ENCODE assay signal across 8 cellular contexts in the genomic region with DNA sequence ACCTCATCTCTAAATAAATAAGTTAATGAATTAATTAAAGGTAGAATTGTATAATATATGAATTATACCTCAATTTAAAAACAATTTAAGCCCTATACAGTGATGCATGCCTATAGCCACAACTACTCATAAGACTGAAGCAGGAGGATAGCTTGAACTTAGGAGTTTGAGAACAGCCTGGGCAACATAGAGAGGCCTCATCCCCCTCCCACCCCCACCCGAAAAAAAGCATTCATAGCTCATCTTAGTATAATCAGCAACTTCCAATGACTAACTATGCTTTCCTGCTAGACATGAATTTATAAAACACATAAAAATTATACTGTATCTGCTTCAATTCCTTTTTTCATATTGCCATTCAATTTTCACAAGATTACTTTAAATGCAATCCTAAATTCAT. TPM values are rescaled to one million over a fixed set of nuclear protein-coding genes. Genes with fewer than 3 reads are reported as not detected.
DNase-seq lines count a peak whose midpoint lies in the region; ATAC-seq and TF ChIP-seq lines count a peak whose summit lies in the region.

No MANE protein-coding gene starts in this region.

- intact Hi-C loops in vagina (cut with DNase I) = no loop called here

- H3K27me3 Mint-ChIP-seq in activated naive CD4-positive, alpha-beta T cell treated with anti-CD3 and anti-CD28 coated beads, Interleukin-2, amount 10 ng/mL, durations not matched to agents 7 days and 5 days = no peaks in the 10 kb centered on the region

- no peak overlapping the region for H3K27ac Mint-ChIP-seq in activated naive CD4-positive, alpha-beta T cell treated with anti-CD3 and anti-CD28 coated beads, Interleukin-2, amount 10 ng/mL, durations not matched to agents 7 days and 5 days

- no peak for ATAC-seq in thoracic aorta (ENCODE audit: insufficient number of reproducible peaks, low FRiP score, low read depth)

- H3K4me1 ChIP-seq in iPS DF 6.9 (ENCODE audit: control insufficient read depth, insufficient read depth, low read length) (no peaks in the 10 kb centered on the region), thoracic aorta (ENCODE audit: control insufficient read depth in 1 of 2, low read depth in 2 of 2) (peaks cover 8 to 10% of the 10 kb centered on the region in 2 donors), vagina (peaks cover 21% of the 10 kb centered on the region)

- CTCF ChIA-PET in activated naive CD4-positive, alpha-beta T cell treated with anti-CD3 and anti-CD28 coated beads, Interleukin-2, amount 10 ng/mL, durations not matched to agents 7 days and 5 days (lab: Charles Lee) = interaction anchor here (0.6 to 1.8 kb wide), 4 partner anchors 10 to 288 kb away, joined by 3 to 9 read pairs (median 3); partner anchors contain the start of gene RPS3A

- WGBS in iPS DF 6.9 (ENCODE audit: insufficient coverage, insufficient read length) = no CpG with 5 or more reads among the region's 1 CpG

- H3K27me3 ChIP-seq in WERI-Rb-1 (ENCODE audit: insufficient read depth, low read depth, severe bottlenecking) (no peaks in the 10 kb centered on the region), iPS DF 6.9 (ENCODE audit: control insufficient read depth, insufficient read depth, low read length) (no peaks in the 10 kb centered on the region), thoracic aorta (replicated peaks; ENCODE audit: insufficient read depth) (no peaks in the 10 kb centered on the region), vagina (no peaks in the 10 kb centered on the region)

- H3K4me1 Mint-ChIP-seq in activated naive CD4-positive, alpha-beta T cell treated with anti-CD3 and anti-CD28 coated beads, Interleukin-2, amount 10 ng/mL, durations not matched to agents 7 days and 5 days = peaks cover 31% of the 10 kb centered on the region

- H3K4me3 ChIP-seq in WERI-Rb-1 (ENCODE audit: low read depth, low read length) = peak overlapping the region; percentile 92
- peak overlapping the region; percentile 19; the same call in 1 of the 2 replicates for H3K4me3 ChIP-seq in iPS DF 6.9 (ENCODE audit: low read length)
- H3K4me3 ChIP-seq in thoracic aorta = peak overlapping the region; percentile 85
- H3K4me3 ChIP-seq in vagina = peak overlapping the region in 1 of 2 donors; percentile 100

- TF ChIP-seq CTCF in WERI-Rb-1 (IDR thresholded peaks at IDR 0.05; ENCODE audit: low read depth, low read length) (no peak), thoracic aorta (IDR thresholded peaks at IDR 0.05) (no peak), vagina (IDR thresholded peaks at IDR 0.05) (no peak)

- peaks cover 10% of the 10 kb centered on the region for H3K36me3 Mint-ChIP-seq in activated naive CD4-positive, alpha-beta T cell treated with anti-CD3 and anti-CD28 coated beads, Interleukin-2, amount 10 ng/mL, durations not matched to agents 7 days and 5 days

- peak overlapping the region; percentile 100 for H3K4me3 Mint-ChIP-seq in activated naive CD4-positive, alpha-beta T cell treated with anti-CD3 and anti-CD28 coated beads, Interleukin-2, amount 10 ng/mL, durations not matched to agents 7 days and 5 days

- H3K36me3 ChIP-seq in WERI-Rb-1 (peaks cover 28% of the 10 kb centered on the region), iPS DF 6.9 (ENCODE audit: control insufficient read depth, insufficient read depth, low read length) (no peaks in the 10 kb centered on the region), thoracic aorta (no peaks in the 10 kb centered on the region), vagina (no peaks in the 10 kb centered on the region)

- no peak overlapping the region for H3K27ac ChIP-seq in WERI-Rb-1
- no peak overlapping the region for H3K27ac ChIP-seq in iPS DF 6.9 (ENCODE audit: low read length)
- H3K27ac ChIP-seq in thoracic aorta = no peak overlapping the region
- H3K27ac ChIP-seq in substantia nigra (ENCODE audit: low read depth, low read length, poor library complexity, severe bottlenecking) = no peak overlapping the region
- H3K27ac ChIP-seq in vagina = no peak overlapping the region

- no peak for DNase-seq in activated naive CD4-positive, alpha-beta T cell treated with anti-CD3 and anti-CD28 coated beads, Interleukin-2, amount 10 ng/mL, durations not matched to agents 7 days and 5 days
- DNase-seq in activated naive CD4-positive, alpha-beta T cell (lab: John Stamatoyannopoulos, UW) = no peak
- no peak for DNase-seq in WERI-Rb-1
- DNase-seq in iPS DF 6.9 (ENCODE audit: low read depth, low spot score) = no peak
- no peak for DNase-seq in thoracic aorta (ENCODE audit: low spot score)
- DNase-seq in substantia nigra (lab: John Stamatoyannopoulos, UW) = no peak
- no peak for DNase-seq in GM03348 (ENCODE audit: low spot score)
- no peak for DNase-seq in vagina (ENCODE audit: extremely low spot score in 2 of 2)

- H3K9me3 Mint-ChIP-seq in activated naive CD4-positive, alpha-beta T cell treated with anti-CD3 and anti-CD28 coated beads, Interleukin-2, amount 10 ng/mL, durations not matched to agents 7 days and 5 days = no peaks in the 10 kb centered on the region

- H3K9me3 ChIP-seq in WERI-Rb-1 (ENCODE audit: severe bottlenecking) = no peaks in the 10 kb centered on the region
- H3K9me3 ChIP-seq in iPS DF 6.9 (ENCODE audit: control insufficient read depth, insufficient read depth, low read length) = no peaks in the 10 kb centered on the region
- no peaks in the 10 kb centered on the region for H3K9me3 ChIP-seq in thoracic aorta
- no peaks in the 10 kb centered on the region for H3K9me3 ChIP-seq in vagina

- TF ChIP-seq POLR2A in vagina (IDR thresholded peaks at IDR 0.05) = no peak

RNA-seq across cellular contexts. Expression of gene LRBA, which starts 1.6 kb away (rescaled TPM):
- 10 to 100 TPM; 30.9 to 33.7 TPM for total RNA-seq in thoracic aorta
- total RNA-seq in vagina = 68.0 TPM
